1 cellular context compared by ENCODE assay signal in the genomic region with DNA sequence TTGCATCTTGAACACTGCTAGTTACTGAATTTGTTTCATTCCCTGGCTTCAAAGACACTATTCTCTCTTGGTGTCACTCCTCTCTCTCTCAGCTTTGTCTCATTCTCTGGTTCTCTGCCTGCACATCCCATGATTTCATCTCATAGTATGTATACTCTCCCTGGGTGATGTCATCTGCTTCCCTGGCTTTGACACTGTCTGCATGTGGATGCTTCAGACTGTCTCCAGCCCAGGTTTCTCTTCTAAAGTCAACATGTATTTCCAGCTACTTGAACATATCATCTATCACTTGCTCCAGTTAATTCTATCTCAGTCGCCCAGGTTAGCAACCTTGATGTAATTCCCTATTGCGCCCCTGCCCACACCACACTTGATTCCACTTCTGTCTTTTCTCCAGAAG.
TF ChIP-seq lines count a peak whose summit lies in the region.

No MANE protein-coding gene starts in this region.

TF ChIP-seq in HepG2, 621 proteins besides CTCF, POLR2A, EP300 and RAD21:
- TF ChIP-seq ATF7 (IDR thresholded peaks at IDR 0.05), result peak; percentile 44; the same call in 1 of the 2 replicates
- TF ChIP-seq ATF7 (CRISPR knock-in tag; IDR thresholded peaks at IDR 0.05), result no peak
- no peak for TF ChIP-seq KDM6A (CRISPR knock-in tag; IDR thresholded peaks at IDR 0.05; ENCODE audit: low read depth)
- TF ChIP-seq JARID2 (CRISPR knock-in tag; IDR thresholded peaks at IDR 0.05; ENCODE audit: insufficient replicate concordance), result no peak
- no peak for TF ChIP-seq TEAD3 (CRISPR knock-in tag; optimal IDR thresholded peaks at IDR 0.05; ENCODE audit: borderline replicate concordance)
- TF ChIP-seq TARDBP (CRISPR knock-in tag; IDR thresholded peaks at IDR 0.05), result no peak
TF ChIP-seq in HepG2: peak in this region for 1.
